Comparison of ENCODE assay signal across 8 cellular contexts in genomic region chr2:263774-264492, GRCh38. TPM values are rescaled to one million over a fixed set of nuclear protein-coding genes. Genes with fewer than 3 reads are reported as not detected.
DNase-seq lines count a peak whose midpoint lies in the region; ATAC-seq and TF ChIP-seq lines count a peak whose summit lies in the region.

Gene SH3YL1, minus strand, starts transcription at chr2:264032. Its CDS starts 48 bp downstream, at chr2:263984.

- peak; percentile 30 for ATAC-seq in HG03342 (IDR thresholded peaks at IDR 0.05; ENCODE audit: unreplicated experiment)

- in situ Hi-C loops in brain microvascular endothelial cell (cut with HindIII; ENCODE audit: low pct_ligation_motif_present, low sequenced_read_pairs) = no loop called here

- H3K27ac Mint-ChIP-seq in immature natural killer cell = peak within 1 kb of the TSS; percentile 89 to 97 (median 95)

- H3K4me1 Mint-ChIP-seq in immature natural killer cell = peaks cover 48 to 60% of the 10 kb centered on the region in 2 donors

- intact Hi-C loops in T-helper 2 cell treated with Interferon-gamma antibody and Interleukin-4, amounts not matched to agents 100 ng/mL and 5 ng/mL, for 36 hours (cut with micrococcal nuclease) = loop anchor here (1.0 to 5.0 kb wide), 3 partner anchors 23 to 413 kb away; partner anchors contain the start of gene TMEM18

- no peaks in the 10 kb centered on the region for H3K36me3 ChIP-seq in brain microvascular endothelial cell (replicated peaks)

- H3K4me3 Mint-ChIP-seq in immature natural killer cell = peak within 1 kb of the TSS; percentile 93 to 96 (median 94)

- DNase-seq in NCI-H2196 (lab: John Stamatoyannopoulos, UW; ENCODE audit: unreplicated experiment) = peak; percentile 50
- no peak for DNase-seq in NCI-H2196 treated with DMSO at 0.1 percent for 48 hours (lab: John Stamatoyannopoulos, UW; ENCODE audit: unreplicated experiment)
- no peak for DNase-seq in brain microvascular endothelial cell
- DNase-seq in immature natural killer cell = peak; percentile 55 to 65 (median 61)
- DNase-seq in stimulated activated CD4-positive, alpha-beta T cell treated with anti-CD3 and anti-CD28 coated beads, Interleukin-12 subunit alpha, Interleukin-12 subunit beta, amount 100 ng/mL, for 48 hours (ENCODE audit: low read depth in 2 of 3, low spot score in 1 of 3) = peak in 2 of 3 donors; percentile 13 to 27
- no peak for DNase-seq in inferior parietal cortex (ENCODE audit: extremely low spot score)

- peak within 1 kb of the TSS; percentile 77 for H3K27ac ChIP-seq in brain microvascular endothelial cell

- no peak for TF ChIP-seq CTCF in brain microvascular endothelial cell (IDR thresholded peaks at IDR 0.05; ENCODE audit: low read depth, low read length, missing control alignments)

- peaks cover 0 to 6% (median 0%) of the 10 kb centered on the region in 3 donors for H3K36me3 Mint-ChIP-seq in immature natural killer cell

- peaks cover 0 to 2% (median 0%) of the 10 kb centered on the region in 6 donors for H3K9me3 Mint-ChIP-seq in immature natural killer cell

- H3K4me3 ChIP-seq in brain microvascular endothelial cell (ENCODE audit: low read depth, low read length) = peak within 1 kb of the TSS; percentile 94

- no peaks in the 10 kb centered on the region for H3K27me3 ChIP-seq in brain microvascular endothelial cell (replicated peaks)

- H3K27me3 Mint-ChIP-seq in immature natural killer cell (ENCODE audit: low read depth in 3 of 3) = peaks cover 4 to 12% (median 6%) of the 10 kb centered on the region in 3 donors

RNA-seq across cellular contexts. Expression of gene SH3YL1, which starts in this region (rescaled TPM):
- 13.9 and 15.6 TPM in 2 replicates for total RNA-seq in T-helper 2 cell treated with Interferon-gamma antibody and Interleukin-4, amounts not matched to agents 100 ng/mL and 5 ng/mL, for 36 hours
- polyA plus RNA-seq in immature natural killer cell = 10 to 100 TPM; 20.8 to 29.5 (median 23.0) TPM

Comparison
In these comparisons a context has a peak if more than half of its experiments do, and no peak if none do; other contexts are left out.
1. DNase-seq: peak in NCI-H2196 (single experiment), immature natural killer cell (3 of 3) and stimulated activated CD4-positive, alpha-beta T cell treated with anti-CD3 and anti-CD28 coated beads, Interleukin-12 subunit alpha, Interleukin-12 subunit beta, amount 100 ng/mL, for 48 hours (2 of 3); none in NCI-H2196 treated with DMSO at 0.1 percent for 48 hours (single experiment), brain microvascular endothelial cell (single experiment) and inferior parietal cortex (single experiment).